Comparison of ENCODE assay signal across 8 cellular contexts in genomic region chr12:86173044-86173443, GRCh38.
"Had no signal": no experiment of that assay in that cellular context is flagged by ENCODE, and none has a peak within 500 bp of the region (broad histone marks: within the 10 kb centered on the region; RNA-seq: fewer than 3 reads in every experiment).

No MANE protein-coding gene starts in this region.

- H3K4me3 ChIP-seq: GM23248, HAP-1 had no signal

- H3K27ac ChIP-seq: GM23248, HL-60 had no signal

- H3K36me3 ChIP-seq: HAP-1 had no signal

- DNase-seq: GM23248, GOT3, H7, HFFc6, KG1 had no signal

- H3K4me1 ChIP-seq: HAP-1 had no signal

- ATAC-seq: HCT116 had no signal

- H3K9me3 ChIP-seq: HAP-1 had no signal

- H2AFZ ChIP-seq: GM23248 had no signal

- H3K9ac ChIP-seq: GM23248 had no signal
